15 cellular contexts compared by ENCODE assay signal in the genomic region with DNA sequence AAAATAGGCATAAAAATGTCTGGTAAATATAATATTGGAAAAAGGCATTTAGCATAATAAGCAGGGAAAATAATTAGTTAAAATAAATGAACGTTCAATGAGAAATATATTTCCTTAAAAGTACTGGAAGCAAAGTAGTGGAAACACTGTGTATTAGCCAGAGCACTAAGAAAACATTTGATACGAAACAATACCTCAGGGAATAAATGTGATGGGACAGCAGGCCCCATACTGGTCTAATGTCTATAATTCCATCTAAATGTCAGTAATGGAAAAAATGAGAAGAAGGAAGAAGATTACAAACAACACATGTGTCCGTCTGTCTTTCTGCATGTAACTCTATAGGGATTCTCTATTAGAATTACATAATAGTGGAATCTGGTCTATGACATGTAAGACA.
DNase-seq lines count a peak whose midpoint lies in the region; ATAC-seq and TF ChIP-seq lines count a peak whose summit lies in the region.
"Had no signal": no experiment of that assay in that cellular context is flagged by ENCODE, and none has a peak within 500 bp of the region (broad histone marks: within the 10 kb centered on the region; RNA-seq: fewer than 3 reads in every experiment).

No MANE protein-coding gene starts in this region.

- peak overlapping the region; percentile 51 for H3K27ac ChIP-seq in left ventricle myocardium inferior (replicated peaks)
- H3K27ac ChIP-seq in right cardiac atrium (ENCODE audit: low read length) = no peak overlapping the region
- H3K27ac ChIP-seq in coronary artery = peak overlapping the region; percentile 73 to 81
- no peak overlapping the region for H3K27ac ChIP-seq in neuronal stem cell (replicated peaks; ENCODE audit: low read length)
- H3K27ac ChIP-seq in vagina = peak overlapping the region; percentile 7
- H3K27ac ChIP-seq: BLaER1 treated with 17β-estradiol and CSF1 and Interleukin-3, amounts not matched to agents 10 nM and 100 nM had no signal

- no peak overlapping the region for H2BK5ac ChIP-seq in neuronal stem cell (ENCODE audit: low read length)

- no peak overlapping the region for H2AK5ac ChIP-seq in neuronal stem cell (ENCODE audit: low read depth, low read length)

- no peaks in the 10 kb centered on the region for H3K9me3 ChIP-seq in left ventricle myocardium inferior (replicated peaks)
- no peaks in the 10 kb centered on the region for H3K9me3 ChIP-seq in right cardiac atrium (ENCODE audit: control insufficient read depth, low read length)
- no peaks in the 10 kb centered on the region for H3K9me3 ChIP-seq in neuronal stem cell (replicated peaks in 1 of 2; ENCODE audit: control insufficient read depth in 2 of 2, insufficient read depth in 1 of 2, low read depth in 1 of 2, low read length in 2 of 2)
- H3K9me3 ChIP-seq in vagina = no peaks in the 10 kb centered on the region
- H3K9me3 ChIP-seq: BLaER1 treated with 17β-estradiol and CSF1 and Interleukin-3, amounts not matched to agents 10 nM and 100 nM had no signal

- H2AFZ ChIP-seq in neuronal stem cell (ENCODE audit: low read length) = peak overlapping the region; percentile 47

- no peak for DNase-seq in left ventricle myocardium inferior
- DNase-seq in right cardiac atrium = no peak
- DNase-seq in coronary artery (ENCODE audit: low spot score) = no peak
- no peak for DNase-seq in neuronal stem cell (ENCODE audit: low spot score)
- DNase-seq in vagina (ENCODE audit: extremely low spot score in 2 of 2) = no peak
- DNase-seq in glomerular visceral epithelial cell (ENCODE audit: extremely low spot score) = no peak
- DNase-seq in NCI-H1694 treated with DMSO at 0.1 percent for 48 hours (lab: John Stamatoyannopoulos, UW) = no peak
- DNase-seq: Calu3; CD8-positive, alpha-beta T cell; DND-41; EL; H9 had no signal

- H3K18ac ChIP-seq in neuronal stem cell (ENCODE audit: low read length) = no peak overlapping the region

- no peak for TF ChIP-seq CTCF in left ventricle myocardium inferior (IDR thresholded peaks at IDR 0.05; ENCODE audit: borderline replicate concordance)
- TF ChIP-seq CTCF in coronary artery (IDR thresholded peaks at IDR 0.05) = no peak
- no peak for TF ChIP-seq CTCF in vagina (IDR thresholded peaks at IDR 0.05)

- no peak overlapping the region for H2BK120ac ChIP-seq in neuronal stem cell (ENCODE audit: low read depth, low read length)

- H3K36me3 ChIP-seq in left ventricle myocardium inferior (peaks cover 6% of the 10 kb centered on the region), neuronal stem cell (replicated peaks in 1 of 2; ENCODE audit: control insufficient read depth in 2 of 2, insufficient read depth in 2 of 2, low read length in 2 of 2) (no peaks in the 10 kb centered on the region), vagina (no peaks in the 10 kb centered on the region)

- H3K4me3 ChIP-seq in left ventricle myocardium inferior (no peak overlapping the region), right cardiac atrium (ENCODE audit: low read length) (no peak overlapping the region), coronary artery (no peak overlapping the region), neuronal stem cell (ENCODE audit: low read length in 2 of 2) (no peak overlapping the region), vagina (no peak overlapping the region)
- H3K4me3 ChIP-seq: BLaER1 treated with 17β-estradiol and CSF1 and Interleukin-3, amounts not matched to agents 10 nM and 100 nM; GM12878 had no signal

- H3K4me1 ChIP-seq in left ventricle myocardium inferior (peaks cover 12% of the 10 kb centered on the region), right cardiac atrium (ENCODE audit: control insufficient read depth, insufficient read depth, low read length) (no peaks in the 10 kb centered on the region), neuronal stem cell (ENCODE audit: control insufficient read depth in 2 of 2, insufficient read depth in 1 of 2, low read depth in 1 of 2, low read length in 2 of 2) (peaks cover 7 to 24% of the 10 kb centered on the region in 2 donors), vagina (no peaks in the 10 kb centered on the region)
- H3K4me1 ChIP-seq: BLaER1 treated with 17β-estradiol and CSF1 and Interleukin-3, amounts not matched to agents 10 nM and 100 nM had no signal

- no peak for ATAC-seq in right cardiac atrium
- ATAC-seq: CD8-positive, alpha-beta T cell; GM12878; HepG2 had no signal

- H3K27me3 ChIP-seq in left ventricle myocardium inferior (ENCODE audit: low read depth) (no peaks in the 10 kb centered on the region), right cardiac atrium (ENCODE audit: control insufficient read depth, insufficient read depth) (no peaks in the 10 kb centered on the region), neuronal stem cell (ENCODE audit: control insufficient read depth in 3 of 3, insufficient read depth in 3 of 3, low read depth in 1 of 3, low read length in 3 of 3) (no peaks in the 10 kb centered on the region), vagina (no peaks in the 10 kb centered on the region)
- H3K27me3 ChIP-seq: BLaER1 treated with 17β-estradiol and CSF1 and Interleukin-3, amounts not matched to agents 10 nM and 100 nM had no signal

- WGBS in right cardiac atrium = 60% methylated on average over 3 of the region's 3 CpGs
- no CpG with 5 or more reads among the region's 3 CpGs for WGBS in neuronal stem cell (ENCODE audit: extremely low coverage in 2 of 2, insufficient read length in 2 of 2, insufficient replicate concordance in 1 of 2), 2 donors

- no peak overlapping the region for H3K23ac ChIP-seq in neuronal stem cell (ENCODE audit: low read depth, low read length, poor library complexity)

- no peak overlapping the region for H4K8ac ChIP-seq in neuronal stem cell (ENCODE audit: low read depth, low read length)

- H4K91ac ChIP-seq in neuronal stem cell (ENCODE audit: low read depth, low read length, poor library complexity) = no peak overlapping the region

- H3K14ac ChIP-seq in neuronal stem cell (ENCODE audit: low read length) = no peak overlapping the region

- TF ChIP-seq POLR2A in vagina (IDR thresholded peaks at IDR 0.05) = no peak

- intact Hi-C loops in left ventricle myocardium inferior (cut with micrococcal nuclease) (no loop called here), right cardiac atrium (cut with DNase I) (loop anchor here in 1 of 4 donors (10.0 kb wide), 1 partner anchor 75 kb away; a partner anchor contains a TSS), vagina (cut with DNase I) (no loop called here)

- no peak overlapping the region for H3K4me2 ChIP-seq in neuronal stem cell (ENCODE audit: insufficient read depth, low read length, poor library complexity, severe bottlenecking)
- H3K4me2 ChIP-seq: BLaER1 treated with 17β-estradiol and CSF1 and Interleukin-3, amounts not matched to agents 10 nM and 100 nM had no signal

- no peaks in the 10 kb centered on the region for H3K79me1 ChIP-seq in neuronal stem cell (ENCODE audit: low read depth, low read length)

- H2BK12ac ChIP-seq in neuronal stem cell (ENCODE audit: low read length) = no peak overlapping the region

- no peak overlapping the region for H3K9ac ChIP-seq in neuronal stem cell (ENCODE audit: low read depth, low read length, poor library complexity)
- H3K9ac ChIP-seq: BLaER1 treated with 17β-estradiol and CSF1 and Interleukin-3, amounts not matched to agents 10 nM and 100 nM had no signal

- no peak overlapping the region for H2BK15ac ChIP-seq in neuronal stem cell (ENCODE audit: low read length)

- no peak overlapping the region for H3K4ac ChIP-seq in neuronal stem cell (ENCODE audit: low read length)

Comparison
In these comparisons a context has a peak if more than half of its experiments do, and no peak if none do; other contexts are left out.
1. H3K27ac ChIP-seq: peak in left ventricle myocardium inferior (single experiment), coronary artery (2 of 2) and vagina (single experiment); none in right cardiac atrium (single experiment) and neuronal stem cell (single experiment).